1 cellular context compared by ENCODE assay signal in genomic region chr3:105868745-105869530, GRCh38.
TF ChIP-seq lines count a peak whose summit lies in the region.

CBLB (minus strand) TSS chr3:105869012; CDS start chr3:105867577, 1,435 bp downstream.

TF ChIP-seq in HepG2, 621 proteins besides CTCF, POLR2A, EP300 and RAD21 (continued from another document and continues in another):
- 0 out of 2 replicates have a peak, but pooled peaks have one; percentile 53 for TF ChIP-seq ZNF740 (CRISPR knock-in tag; IDR thresholded peaks at IDR 0.05)
- TF ChIP-seq RFXANK (CRISPR knock-in tag; IDR thresholded peaks at IDR 0.05) = no peak
- no peak for TF ChIP-seq ZNF101 (CRISPR knock-in tag; IDR thresholded peaks at IDR 0.05; ENCODE audit: borderline replicate concordance, low read depth)
- TF ChIP-seq ZNF839 (CRISPR knock-in tag; IDR thresholded peaks at IDR 0.05; ENCODE audit: borderline replicate concordance) = no peak
- no peak for TF ChIP-seq HES4 (CRISPR knock-in tag; IDR thresholded peaks at IDR 0.05; ENCODE audit: borderline replicate concordance)
- TF ChIP-seq MYC (CRISPR knock-in tag; IDR thresholded peaks at IDR 0.05; ENCODE audit: borderline replicate concordance) = peak; percentile 32; the same call in 1 of the 2 replicates
- no peak for TF ChIP-seq KLF11 (CRISPR knock-in tag; IDR thresholded peaks at IDR 0.05)
- TF ChIP-seq ZNF280D (CRISPR knock-in tag; IDR thresholded peaks at IDR 0.05) = no peak
- no peak for TF ChIP-seq FOXJ3 (CRISPR knock-in tag; IDR thresholded peaks at IDR 0.05; ENCODE audit: borderline replicate concordance)
- 0 out of 2 replicates have a peak, but pooled peaks have one; percentile 30 for TF ChIP-seq ZNF784 (CRISPR knock-in tag; IDR thresholded peaks at IDR 0.05; ENCODE audit: borderline replicate concordance)
- 0 out of 2 replicates have a peak, but pooled peaks have one; percentile 33 for TF ChIP-seq PHF21A (CRISPR knock-in tag; IDR thresholded peaks at IDR 0.05)
- TF ChIP-seq SPEN (CRISPR knock-in tag; IDR thresholded peaks at IDR 0.05; ENCODE audit: low read depth) = 0 out of 2 replicates have a peak, but pooled peaks have one; percentile 18
- no peak for TF ChIP-seq ZC3H4 (CRISPR knock-in tag; IDR thresholded peaks at IDR 0.05; ENCODE audit: borderline replicate concordance)
- 0 out of 2 replicates have a peak, but pooled peaks have one; percentile 53 for TF ChIP-seq ZNF230 (CRISPR knock-in tag; IDR thresholded peaks at IDR 0.05)
- TF ChIP-seq ZBTB2 (CRISPR knock-in tag; IDR thresholded peaks at IDR 0.05; ENCODE audit: low read depth) = no peak
- TF ChIP-seq REL (CRISPR knock-in tag; conservative IDR thresholded peaks at IDR 0.05) = 0 out of 2 replicates have a peak, but pooled peaks have one; percentile 45
- no peak for TF ChIP-seq ZNF572 (CRISPR knock-in tag; IDR thresholded peaks at IDR 0.05)
- TF ChIP-seq ZNF3 (CRISPR knock-in tag; IDR thresholded peaks at IDR 0.05) = no peak
- TF ChIP-seq ISL2 (CRISPR knock-in tag; IDR thresholded peaks at IDR 0.05) = 0 out of 2 replicates have a peak, but pooled peaks have one; percentile 43
- TF ChIP-seq TP53 (CRISPR knock-in tag; conservative IDR thresholded peaks at IDR 0.05) = peak; percentile 57; the same call in 1 of the 2 replicates
- TF ChIP-seq ATF3 (CRISPR knock-in tag; IDR thresholded peaks at IDR 0.05) = no peak
- TF ChIP-seq ZMAT5 (CRISPR knock-in tag; IDR thresholded peaks at IDR 0.05; ENCODE audit: borderline replicate concordance, low read depth) = no peak
- no peak for TF ChIP-seq SSRP1 (CRISPR knock-in tag; IDR thresholded peaks at IDR 0.05)
- no peak for TF ChIP-seq HNRNPLL (IDR thresholded peaks at IDR 0.05; ENCODE audit: low read depth, low read length, poor library complexity, severe bottlenecking)
- no peak for TF ChIP-seq ATM (IDR thresholded peaks at IDR 0.05; ENCODE audit: borderline replicate concordance)
- no peak for TF ChIP-seq HDAC6 (IDR thresholded peaks at IDR 0.05; ENCODE audit: low read depth, low read length)
- peak; percentile 37; the same call in 1 of the 2 replicates for TF ChIP-seq ZNF503 (CRISPR knock-in tag; IDR thresholded peaks at IDR 0.05)
- TF ChIP-seq ZNF276 (CRISPR knock-in tag; IDR thresholded peaks at IDR 0.05; ENCODE audit: low read depth) = no peak
- TF ChIP-seq MAX (IDR thresholded peaks at IDR 0.05) = peak; percentile 49
- no peak for TF ChIP-seq ZNF20 (CRISPR knock-in tag; IDR thresholded peaks at IDR 0.05)
- no peak for TF ChIP-seq ZNF251 (CRISPR knock-in tag; IDR thresholded peaks at IDR 0.05)
- 0 out of 2 replicates have a peak, but pooled peaks have one; percentile 0 for TF ChIP-seq ZNF576 (CRISPR knock-in tag; IDR thresholded peaks at IDR 0.05)
- TF ChIP-seq KMT2A (CRISPR knock-in tag; IDR thresholded peaks at IDR 0.05) = peak; percentile 23; the same call in 1 of the 2 replicates
- TF ChIP-seq SIX1 (CRISPR knock-in tag; IDR thresholded peaks at IDR 0.05; ENCODE audit: borderline replicate concordance) = no peak
- no peak for TF ChIP-seq PHB2 (IDR thresholded peaks at IDR 0.05; ENCODE audit: partially characterized antibody)
- no peak for TF ChIP-seq RAD51 (IDR thresholded peaks at IDR 0.05; ENCODE audit: borderline replicate concordance)
- TF ChIP-seq BRF2 (CRISPR knock-in tag; IDR thresholded peaks at IDR 0.05) = no peak
- TF ChIP-seq MEF2D (CRISPR knock-in tag; IDR thresholded peaks at IDR 0.05) = no peak
- no peak for TF ChIP-seq GPBP1L1 (CRISPR knock-in tag; IDR thresholded peaks at IDR 0.05)
- no peak for TF ChIP-seq ZNF510 (CRISPR knock-in tag; IDR thresholded peaks at IDR 0.05; ENCODE audit: low read depth)
- TF ChIP-seq ZNF367 (CRISPR knock-in tag; IDR thresholded peaks at IDR 0.05; ENCODE audit: borderline replicate concordance) = no peak
- peak; percentile 35; the same call in 2 of the 3 replicates for TF ChIP-seq MXI1 (IDR thresholded peaks at IDR 0.05; ENCODE audit: borderline replicate concordance, low read depth, low read length)
- TF ChIP-seq CC2D1A (CRISPR knock-in tag; IDR thresholded peaks at IDR 0.05) = no peak
- TF ChIP-seq ARID5B (CRISPR knock-in tag; IDR thresholded peaks at IDR 0.05) = peak; percentile 19
- peak; percentile 39; the same call in 1 of the 2 replicates for TF ChIP-seq CREM (IDR thresholded peaks at IDR 0.05)
- no peak for TF ChIP-seq CREM (CRISPR knock-in tag; IDR thresholded peaks at IDR 0.05)
- peak; percentile 91; the same call in 1 of the 2 replicates for TF ChIP-seq ZNF598 (CRISPR knock-in tag; IDR thresholded peaks at IDR 0.05; ENCODE audit: borderline replicate concordance)
- peak; percentile 21; the same call in 1 of the 2 replicates for TF ChIP-seq RXRB (CRISPR knock-in tag; IDR thresholded peaks at IDR 0.05; ENCODE audit: borderline replicate concordance)
